11 cellular contexts compared by ENCODE assay signal in genomic region chr21:46393941-46394818, GRCh38.
DNase-seq lines count a peak whose midpoint lies in the region; ATAC-seq and TF ChIP-seq lines count a peak whose summit lies in the region.
"Had no signal": no experiment of that assay in that cellular context is flagged by ENCODE, and none has a peak within 500 bp of the region (broad histone marks: within the 10 kb centered on the region; RNA-seq: fewer than 3 reads in every experiment).

No MANE protein-coding gene starts in this region.

- no peaks in the 10 kb centered on the region for H3K9me3 ChIP-seq in H9 (ENCODE audit: control insufficient read depth, low read depth, low read length)
- H3K9me3 ChIP-seq in endocrine pancreas (ENCODE audit: control insufficient read depth, low read length), result no peaks in the 10 kb centered on the region
- H3K9me3 ChIP-seq in psoas muscle, result no peaks in the 10 kb centered on the region

- no peak overlapping the region for H3K18ac ChIP-seq in H9 (ENCODE audit: insufficient read length, low read depth, low read length)

- H3K4me1 ChIP-seq in H9 (ENCODE audit: insufficient read depth, low read length) (no peaks in the 10 kb centered on the region), endocrine pancreas (ENCODE audit: control insufficient read depth, insufficient read depth, low read length) (no peaks in the 10 kb centered on the region), psoas muscle (peaks cover 34% of the 10 kb centered on the region)

- no peak overlapping the region for H2AFZ ChIP-seq in H9 (ENCODE audit: low read length)

- peak overlapping the region; percentile 75 to 86 (median 77); a peak in 5 of 7 replicates for H3K27ac Mint-ChIP-seq in H9
- H3K27ac Mint-ChIP-seq: activated B cell treated with CpG ODN at 0.5 μM for 24 hours had no signal

- H3K27ac ChIP-seq in H9 (ENCODE audit: insufficient read length, low read depth, low read length) (no peak overlapping the region), psoas muscle (peak overlapping the region; percentile 92)

- no peak overlapping the region for H2BK15ac ChIP-seq in H9 (ENCODE audit: low read depth, low read length)

- no CpG with 5 or more reads among the region's 30 CpGs for WGBS in H9 (ENCODE audit: extremely low coverage, insufficient read length, low lambda C conversion rate)
- 43 to 57% (median 44%) methylated on average over 30 of the region's 30 CpGs for WGBS in psoas muscle, 3 donors

- no peak overlapping the region for H2BK5ac ChIP-seq in H9 (ENCODE audit: insufficient read length, low read length)

- H3K4me2 ChIP-seq in H9 (ENCODE audit: insufficient read depth, insufficient read length, low read length), result no peak overlapping the region
- H3K4me2 ChIP-seq: smooth muscle cell had no signal

- H3K36me3 Mint-ChIP-seq in H9 (ENCODE audit: insufficient read depth in 1 of 3, low read depth in 3 of 3), result peaks cover 21 to 54% (median 42%) of the 10 kb centered on the region in 3 experiments; a peak in 6 of 7 replicates

- no peaks in the 10 kb centered on the region for H3K4me1 Mint-ChIP-seq in H9
- H3K4me1 Mint-ChIP-seq: activated B cell treated with CpG ODN at 0.5 μM for 24 hours had no signal

- no peak overlapping the region for H2BK120ac ChIP-seq in H9 (ENCODE audit: low read depth, low read length, poor library complexity, severe bottlenecking)

- intact Hi-C loops in psoas muscle (cut with DNase I), result loop anchor here in 1 of 2 donors (2.0 to 10.0 kb wide), 3 partner anchors 17 to 169 kb away; partner anchors contain the start of gene LSS

- H3K4me3 ChIP-seq in endocrine pancreas (ENCODE audit: control insufficient read depth, insufficient read depth, low read length), result no peak overlapping the region
- H3K4me3 ChIP-seq in psoas muscle, result no peak overlapping the region
- H3K4me3 ChIP-seq: smooth muscle cell had no signal

- no peak overlapping the region for H4K8ac ChIP-seq in H9 (replicated peaks; ENCODE audit: insufficient read length, low read depth, low read length)

- H4K5ac ChIP-seq in H9 (ENCODE audit: insufficient read length, low read depth, low read length), result no peak overlapping the region

- no peaks in the 10 kb centered on the region for H3K23me2 ChIP-seq in H9 (ENCODE audit: insufficient read length, low read depth, low read length, poor library complexity, severe bottlenecking)

- H3K4ac ChIP-seq in H9 (ENCODE audit: low read depth, low read length), result no peak overlapping the region

- H3K23ac ChIP-seq in H9 (ENCODE audit: insufficient read length, low read depth, low read length), result no peak overlapping the region

- no peaks in the 10 kb centered on the region for H3K79me1 ChIP-seq in H9 (ENCODE audit: insufficient read depth, low read depth, low read length, poor library complexity, severe bottlenecking)

- H2AK5ac ChIP-seq in H9 (ENCODE audit: insufficient read length, low read length), result no peak overlapping the region

- DNase-seq in H9, result no peak
- DNase-seq in NCI-H2171 (lab: John Stamatoyannopoulos, UW), result peak; percentile 40
- DNase-seq in psoas muscle, result peak; percentile 23 to 51
- no peak for DNase-seq in omental fat pad (ENCODE audit: low spot score)
- DNase-seq: activated B cell treated with CpG ODN at 0.5 μM for 24 hours; activated T-cell treated with anti-CD3 and anti-CD28 coated beads, Interleukin-2, amount 50 U/mL, for 4 hours had no signal

- H3K9ac ChIP-seq in H9 (ENCODE audit: extremely low read depth, insufficient read length, low read length), result no peak overlapping the region
- H3K9ac ChIP-seq in endocrine pancreas (ENCODE audit: control insufficient read depth, insufficient read depth, low read length), result peak overlapping the region; percentile 45

- no peak overlapping the region for H3T11ph ChIP-seq in H9 (ENCODE audit: low read length)

- no peak overlapping the region for H3K56ac ChIP-seq in H9 (ENCODE audit: insufficient read length, low read depth, low read length)

- TF ChIP-seq CTCF in H9 (conservative IDR thresholded peaks at IDR 0.05) (no peak), psoas muscle (IDR thresholded peaks at IDR 0.05) (no peak), omental fat pad (IDR thresholded peaks at IDR 0.05) (no peak)

- H2BK20ac ChIP-seq in H9 (ENCODE audit: low read depth, low read length, poor library complexity, severe bottlenecking), result no peak overlapping the region

- H3K79me2 ChIP-seq in H9 (ENCODE audit: insufficient read depth, low read length), result no peaks in the 10 kb centered on the region

- H3K36me3 ChIP-seq in endocrine pancreas (ENCODE audit: control insufficient read depth, insufficient read depth, low read length), result peaks cover 6% of the 10 kb centered on the region
- H3K36me3 ChIP-seq in psoas muscle (ENCODE audit: insufficient read depth in 1 of 2, low read depth in 1 of 2), result peaks cover 0 to 81% of the 10 kb centered on the region in 2 donors

- H3K9me3 Mint-ChIP-seq in H9, result no peaks in the 10 kb centered on the region
- H3K9me3 Mint-ChIP-seq: activated B cell treated with CpG ODN at 0.5 μM for 24 hours; activated T-cell treated with anti-CD3 and anti-CD28 coated beads, Interleukin-2, amount 50 U/mL, for 4 hours had no signal

- no peak overlapping the region for H2BK12ac ChIP-seq in H9 (ENCODE audit: insufficient read length, low read depth, low read length)

- no peak overlapping the region for H4K91ac ChIP-seq in H9 (ENCODE audit: insufficient read length, low read depth, low read length)

- no peaks in the 10 kb centered on the region for H3K27me3 ChIP-seq in H9 (ENCODE audit: insufficient read depth, low read length)
- H3K27me3 ChIP-seq in endocrine pancreas (ENCODE audit: control insufficient read depth, insufficient read depth, low read length), result no peaks in the 10 kb centered on the region
- H3K27me3 ChIP-seq in psoas muscle (ENCODE audit: insufficient read depth in 3 of 3, low read length in 2 of 3), result no peaks in the 10 kb centered on the region

- ATAC-seq in psoas muscle (peak; percentile 19 to 59 (median 32)), HG03565 (IDR thresholded peaks at IDR 0.05; ENCODE audit: unreplicated experiment) (no peak), omental fat pad (ENCODE audit: low FRiP score) (no peak), GM19328 (IDR thresholded peaks at IDR 0.05; ENCODE audit: unreplicated experiment) (no peak), HG03571 (IDR thresholded peaks at IDR 0.05; ENCODE audit: unreplicated experiment) (no peak)
- ATAC-seq: activated T-cell treated with anti-CD3 and anti-CD28 coated beads, Interleukin-2, amount 50 U/mL, for 4 hours had no signal

- no peak overlapping the region for H3K4me3 Mint-ChIP-seq in H9
- H3K4me3 Mint-ChIP-seq: activated B cell treated with CpG ODN at 0.5 μM for 24 hours; activated T-cell treated with anti-CD3 and anti-CD28 coated beads, Interleukin-2, amount 50 U/mL, for 4 hours had no signal

- H4K20me1 ChIP-seq in H9 (ENCODE audit: control insufficient read depth, insufficient read depth, insufficient read length), result no peaks in the 10 kb centered on the region

- H3K14ac ChIP-seq in H9 (ENCODE audit: insufficient read depth, low read length), result no peak overlapping the region

- H3K27me3 Mint-ChIP-seq in H9 (ENCODE audit: low read depth), result no peaks in the 10 kb centered on the region
- H3K27me3 Mint-ChIP-seq: activated B cell treated with CpG ODN at 0.5 μM for 24 hours had no signal

Comparison
In these comparisons a context has a peak if more than half of its experiments do, and no peak if none do; other contexts are left out.
1. DNase-seq: peak in NCI-H2171 (single experiment) and psoas muscle (2 of 2); none in H9 (single experiment) and omental fat pad (single experiment).
2. ATAC-seq: peak in psoas muscle (4 of 4); none in HG03565 (single experiment), omental fat pad (single experiment), GM19328 (single experiment) and HG03571 (single experiment).